In genomic region chr2:24925815-24926214, GRCh38 we compare ENCODE assay signal across 28 cellular contexts. TPM values are rescaled to one million over a fixed set of nuclear protein-coding genes. Genes with fewer than 3 reads are reported as not detected.
DNase-seq lines count a peak whose midpoint lies in the region; ATAC-seq and FAIRE-seq lines count a peak whose summit lies in the region.
"Had no signal": no experiment of that assay in that cellular context is flagged by ENCODE, and none has a peak within 500 bp of the region (broad histone marks: within the 10 kb centered on the region; RNA-seq: fewer than 3 reads in every experiment).

No MANE protein-coding gene starts in this region.

- no peak overlapping the region for H3K27ac ChIP-seq in BLaER1
- H3K27ac ChIP-seq in mesendoderm (ENCODE audit: low read depth, low read length), result no peak overlapping the region
- H3K27ac ChIP-seq: A549, C4-2B, GM23248, HL-60, SK-N-MC had no signal

- no peak overlapping the region for H2BK15ac ChIP-seq in mesendoderm (replicated peaks; ENCODE audit: low read depth)

- WGBS in mesendoderm (ENCODE audit: extremely low coverage, insufficient coverage, low lambda C conversion rate), result 100% methylated on average over 9 of the region's 10 CpGs

- H3K27me3 ChIP-seq in BLaER1 (no peaks in the 10 kb centered on the region), adipocyte (replicated peaks; ENCODE audit: control insufficient read depth, insufficient read depth, low read length) (no peaks in the 10 kb centered on the region), mesendoderm (ENCODE audit: insufficient read depth, low read length, poor library complexity) (no peaks in the 10 kb centered on the region)
- H3K27me3 ChIP-seq: Peyer's patch had no signal

- no peak for DNase-seq in GM19239 (ENCODE audit: insufficient read length, low spot score)
- DNase-seq in adipocyte (ENCODE audit: low read depth), result no peak
- DNase-seq in mesendoderm, result no peak
- no peak for DNase-seq in NCI-H2107 treated with DMSO at 0.1 percent for 48 hours (lab: John Stamatoyannopoulos, UW; ENCODE audit: unreplicated experiment)
- DNase-seq: Calu3; CD8-positive, alpha-beta T cell; DMS79 treated with DMSO at 0.1 percent for 48 hours; GF-D8; HCEC 1CT; MM.1S; NCI-H1048; NCI-H1417; NCI-H1694; NCI-H2029 treated with DMSO at 0.1 percent for 48 hours; NCI-H2227 treated with DMSO at 0.1 percent for 48 hours; NCI-H526 treated with DMSO at 0.1 percent for 48 hours; OCI-M1; SIG-M5 had no signal

- no peaks in the 10 kb centered on the region for H3K79me1 ChIP-seq in mesendoderm (ENCODE audit: low read length)

- peak; percentile 14 for FAIRE-seq in GM19239 (lab: Jason Lieb, UNC)

- H3K4me2 ChIP-seq in BLaER1 (peak overlapping the region; percentile 88), mesendoderm (ENCODE audit: low read length) (no peak overlapping the region)
- H3K4me2 ChIP-seq: A549 had no signal

- H3K18ac ChIP-seq in mesendoderm (ENCODE audit: low read length), result no peak overlapping the region

- no peak overlapping the region for H3K23ac ChIP-seq in mesendoderm (ENCODE audit: low read length)

- no peak overlapping the region for H4K5ac ChIP-seq in mesendoderm (ENCODE audit: low read length)

- no peak overlapping the region for H4K8ac ChIP-seq in mesendoderm (ENCODE audit: low read depth, low read length)

- H2BK120ac ChIP-seq in mesendoderm (ENCODE audit: low read depth, low read length), result no peak overlapping the region

- H3K9me3 ChIP-seq in BLaER1 (no peaks in the 10 kb centered on the region), adipocyte (ENCODE audit: control insufficient read depth, low read length) (no peaks in the 10 kb centered on the region)
- H3K9me3 ChIP-seq: A549, Peyer's patch had no signal

- no peaks in the 10 kb centered on the region for H3K36me3 ChIP-seq in BLaER1
- no peaks in the 10 kb centered on the region for H3K36me3 ChIP-seq in adipocyte (ENCODE audit: control insufficient read depth, insufficient read depth, low read length, severe bottlenecking)
- no peaks in the 10 kb centered on the region for H3K36me3 ChIP-seq in mesendoderm (ENCODE audit: control insufficient read depth, insufficient read depth, low read length)
- H3K36me3 ChIP-seq: Peyer's patch had no signal

- no peak overlapping the region for H2BK5ac ChIP-seq in mesendoderm (ENCODE audit: low read length)

- H3K4me1 ChIP-seq in BLaER1, result peaks cover 36% of the 10 kb centered on the region
- peaks cover 16% of the 10 kb centered on the region for H3K4me1 ChIP-seq in adipocyte (ENCODE audit: control insufficient read depth, insufficient read depth, low read length)
- peaks cover 3% of the 10 kb centered on the region for H3K4me1 ChIP-seq in mesendoderm (ENCODE audit: control insufficient read depth, low read depth, low read length)

- no peak overlapping the region for H3K4me3 ChIP-seq in BLaER1
- no peak overlapping the region for H3K4me3 ChIP-seq in adipocyte (ENCODE audit: low read length)
- no peak overlapping the region for H3K4me3 ChIP-seq in mesendoderm (ENCODE audit: low read length)
- H3K4me3 ChIP-seq: A549, SK-N-MC had no signal

- ATAC-seq in HG03097 (IDR thresholded peaks at IDR 0.05; ENCODE audit: low FRiP score, unreplicated experiment) (no peak), HG03469 (IDR thresholded peaks at IDR 0.05; ENCODE audit: unreplicated experiment) (no peak), GM21360 (IDR thresholded peaks at IDR 0.05; ENCODE audit: unreplicated experiment) (no peak)
- ATAC-seq: A549 had no signal

- H2AK5ac ChIP-seq in mesendoderm (ENCODE audit: low read length), result peak overlapping the region; percentile 27

- H3K4ac ChIP-seq in mesendoderm (ENCODE audit: low read depth, low read length), result no peak overlapping the region

- no peaks in the 10 kb centered on the region for H4K20me1 ChIP-seq in BLaER1

- H3K56ac ChIP-seq in mesendoderm (ENCODE audit: low read length), result peak overlapping the region; percentile 10

- H3K79me2 ChIP-seq in mesendoderm (ENCODE audit: control insufficient read depth, insufficient read depth, low read length), result no peaks in the 10 kb centered on the region

- H3K9ac ChIP-seq in BLaER1, result no peak overlapping the region
- peak overlapping the region; percentile 80 for H3K9ac ChIP-seq in adipocyte (ENCODE audit: low read length)
- no peak overlapping the region for H3K9ac ChIP-seq in mesendoderm (ENCODE audit: low read length)

RNA-seq across cellular contexts. Expression of gene ADCY3, which starts 5.8 kb away (rescaled TPM):
- 17.0 TPM for polyA plus RNA-seq in mesendoderm (2013, experiment 1 of 2)
- 18.1 TPM for polyA plus RNA-seq in mesendoderm (2013, experiment 2 of 2)

RNA-seq across cellular contexts. Expression of gene DNAJC27, which starts 45.9 kb away (rescaled TPM):
- polyA plus RNA-seq in mesendoderm (2013, experiment 1 of 2), result 1.5 TPM
- 1.6 TPM for polyA plus RNA-seq in mesendoderm (2013, experiment 2 of 2)
